ENCODE assay signal across 20 cellular contexts in the genomic region with DNA sequence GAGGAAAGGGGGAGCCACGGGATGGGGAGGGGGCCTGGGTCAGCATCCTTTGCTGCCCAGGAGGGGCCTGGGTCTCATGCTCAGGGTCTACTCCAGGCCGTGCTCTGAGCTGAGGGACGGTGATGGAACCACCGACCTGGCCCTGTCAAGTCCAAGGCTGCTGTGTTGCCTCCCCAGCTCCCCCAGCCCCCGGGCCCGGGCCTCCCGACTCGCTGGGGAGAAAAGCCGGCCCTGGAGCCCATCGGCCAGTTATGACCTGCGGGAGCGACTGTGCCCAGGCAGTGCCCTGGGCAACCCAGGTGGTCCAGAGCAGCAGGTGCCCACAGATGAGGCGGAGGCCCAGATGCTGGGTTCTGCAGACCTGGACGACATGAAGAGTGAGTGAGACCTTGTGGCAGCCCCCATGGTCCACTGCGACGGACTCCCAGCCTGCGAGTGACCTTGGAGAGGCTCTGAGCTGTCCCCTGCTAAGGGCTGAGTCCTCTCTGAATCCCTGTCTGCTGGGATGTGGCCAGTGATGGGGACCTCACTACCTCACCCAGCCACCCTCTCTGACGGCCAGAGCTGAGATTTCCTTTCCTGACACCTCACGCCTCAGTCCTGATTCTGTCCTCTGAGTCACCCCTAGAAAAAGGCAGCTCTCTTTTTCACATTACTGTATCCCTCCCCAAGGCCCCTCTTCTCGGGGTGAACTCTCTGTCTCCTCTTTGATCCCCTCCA. TPM values are rescaled to one million over a fixed set of nuclear protein-coding genes. Genes with fewer than 3 reads are reported as not detected.
A peak's percentile ranks its signal among the peaks of the same experiment; 100 is the strongest.
DNase-seq lines count a peak whose midpoint lies in the region; ATAC-seq and TF ChIP-seq lines count a peak whose summit lies in the region.
"Had no signal": no experiment of that assay in that cellular context is flagged by ENCODE, and none has a peak within 500 bp of the region (broad histone marks: within the 10 kb centered on the region; RNA-seq: fewer than 3 reads in every experiment).

No MANE protein-coding gene starts in this region.

- peak overlapping the region; percentile 73 to 99 (median 94) for H3K27ac ChIP-seq in heart right ventricle
- peak overlapping the region; percentile 8 to 65 for H3K27ac ChIP-seq in ovary
- H3K27ac ChIP-seq: colonic mucosa, prostate gland, testis, VCaP had no signal

- POLR2A ChIA-PET in WTC11 (lab: Charles Lee), result interaction anchor here (1.0 kb wide), 1 partner anchor 8 kb away, joined by 3 read pairs; no protein-coding TSS in a partner anchor

- H3K4me1 Mint-ChIP-seq in WTC11, result peaks cover 6% of the 10 kb centered on the region
- H3K4me1 Mint-ChIP-seq in T-helper 2 cell treated with Interferon-gamma antibody and Interleukin-4, amounts not matched to agents 5 μg/mL and 100 μg/mL, for 36 hours (ENCODE audit: low read depth), result peaks cover 4% of the 10 kb centered on the region

- no peak for TF ChIP-seq POLR2A in ovary (IDR thresholded peaks at IDR 0.05)

- CTCF ChIA-PET in WTC11 (lab: Charles Lee), result interaction anchor here (1.0 to 3.4 kb wide), 3 partner anchors 11 to 89 kb away, joined by 4 to 21 read pairs (median 11); no protein-coding TSS in a partner anchor

- ATAC-seq in WTC11 (no peak), heart right ventricle (peak; percentile 43 to 80 (median 74))

- WGBS in heart right ventricle, 2 donors, result 38 to 63% methylated on average over 20 of the region's 20 CpGs
- WGBS in ovary, 3 donors, result 82 to 85% (median 84%) methylated on average over 20 of the region's 20 CpGs

- H3K27me3 ChIP-seq in heart right ventricle, result peaks cover 0 to 38% (median 9%) of the 10 kb centered on the region in 7 donors
- no peaks in the 10 kb centered on the region for H3K27me3 ChIP-seq in ovary
- H3K27me3 ChIP-seq: colonic mucosa, testis had no signal

- H3K27me3 Mint-ChIP-seq in WTC11 (ENCODE audit: low read depth), result peaks cover 14% of the 10 kb centered on the region; the same call in 1 of the 2 replicates
- peaks cover 17% of the 10 kb centered on the region for H3K27me3 Mint-ChIP-seq in T-helper 2 cell treated with Interferon-gamma antibody and Interleukin-4, amounts not matched to agents 5 μg/mL and 100 μg/mL, for 36 hours (ENCODE audit: low read depth)

- H3K36me3 Mint-ChIP-seq in WTC11, result no peaks in the 10 kb centered on the region
- H3K36me3 Mint-ChIP-seq in T-helper 2 cell treated with Interferon-gamma antibody and Interleukin-4, amounts not matched to agents 5 μg/mL and 100 μg/mL, for 36 hours (ENCODE audit: low read depth), result no peaks in the 10 kb centered on the region
- H3K36me3 Mint-ChIP-seq: activated CD4-positive, alpha-beta memory T cell treated with anti-CD3 and anti-CD28 coated beads for 36 hours; activated naive CD4-positive, alpha-beta T cell treated with anti-CD3 and anti-CD28 coated beads, Interleukin-2, amount 10 ng/mL, durations not matched to agents 7 days and 5 days had no signal

- no peaks in the 10 kb centered on the region for H3K9me3 Mint-ChIP-seq in WTC11
- no peaks in the 10 kb centered on the region for H3K9me3 Mint-ChIP-seq in T-helper 2 cell treated with Interferon-gamma antibody and Interleukin-4, amounts not matched to agents 5 μg/mL and 100 μg/mL, for 36 hours
- H3K9me3 Mint-ChIP-seq: activated CD4-positive, alpha-beta memory T cell treated with anti-CD3 and anti-CD28 coated beads for 36 hours; activated naive CD4-positive, alpha-beta T cell treated with anti-CD3 and anti-CD28 coated beads, Interleukin-2, amount 10 ng/mL, durations not matched to agents 7 days and 5 days had no signal

- TF ChIP-seq EP300 in ovary (IDR thresholded peaks at IDR 0.05), result no peak

- H3K4me1 ChIP-seq in heart right ventricle (peaks cover 1 to 83% (median 26%) of the 10 kb centered on the region in 9 donors), ovary (ENCODE audit: insufficient read depth) (peaks cover 12% of the 10 kb centered on the region)
- H3K4me1 ChIP-seq: prostate gland had no signal

- no peak overlapping the region for H3K4me3 Mint-ChIP-seq in WTC11
- H3K4me3 Mint-ChIP-seq in T-helper 2 cell treated with Interferon-gamma antibody and Interleukin-4, amounts not matched to agents 5 μg/mL and 100 μg/mL, for 36 hours, result no peak overlapping the region
- H3K4me3 Mint-ChIP-seq: activated CD4-positive, alpha-beta memory T cell treated with anti-CD3 and anti-CD28 coated beads for 36 hours; activated naive CD4-positive, alpha-beta T cell treated with anti-CD3 and anti-CD28 coated beads, Interleukin-2, amount 10 ng/mL, durations not matched to agents 7 days and 5 days had no signal

- H3K4me3 ChIP-seq in heart right ventricle (peak overlapping the region in 1 of 10 donors; percentile 24), ovary (no peak overlapping the region)
- H3K4me3 ChIP-seq: colonic mucosa, prostate gland, testis had no signal

- peak overlapping the region; percentile 32; the same call in 1 of the 2 replicates for H3K27ac Mint-ChIP-seq in WTC11
- no peak overlapping the region for H3K27ac Mint-ChIP-seq in T-helper 2 cell treated with Interferon-gamma antibody and Interleukin-4, amounts not matched to agents 5 μg/mL and 100 μg/mL, for 36 hours
- H3K27ac Mint-ChIP-seq: activated CD4-positive, alpha-beta memory T cell treated with anti-CD3 and anti-CD28 coated beads for 36 hours; activated naive CD4-positive, alpha-beta T cell treated with anti-CD3 and anti-CD28 coated beads, Interleukin-2, amount 10 ng/mL, durations not matched to agents 7 days and 5 days had no signal

- DNase-seq in GM13976 (ENCODE audit: low spot score) (peak; percentile 47), WTC11 (ENCODE audit: low spot score) (no peak), heart right ventricle (peak; percentile 59 to 77), ovary (peak in 4 of 5 donors; percentile 16 to 37 (median 30))
- no peak for DNase-seq in effector CD8-positive, alpha-beta T cell (lab: John Stamatoyannopoulos, UW)
- DNase-seq in stimulated activated CD4-positive, alpha-beta T cell treated with anti-CD3 and anti-CD28 coated beads, Interleukin-15, amount 100 ng/mL, for 24 hours, result no peak
- no peak for DNase-seq in activated CD4-positive, alpha-beta T cell treated with anti-CD3 and anti-CD28 coated beads, Interleukin-2, amount 50 U/mL, for 1 hour
- DNase-seq in T-helper 2 cell treated with Interferon-gamma antibody and Interleukin-4, amounts not matched to agents 5 μg/mL and 100 μg/mL, for 36 hours (ENCODE audit: low spot score), result no peak
- DNase-seq: activated CD4-positive, alpha-beta memory T cell treated with anti-CD3 and anti-CD28 coated beads for 36 hours; activated naive CD4-positive, alpha-beta T cell treated with anti-CD3 and anti-CD28 coated beads, Interleukin-2, amount 10 ng/mL, durations not matched to agents 7 days and 5 days; activated T-cell treated with anti-CD3 and anti-CD28 coated beads for 4 hours; colonic mucosa; DND-41; mammary epithelial cell; NCI-H1436; NCI-H524 treated with DMSO at 0.1 percent for 48 hours; T-helper 1 cell had no signal

- in situ Hi-C loops in GM13976 (cut with MboI; ENCODE audit: low sequenced_read_pairs, unreplicated experiment), result no loop called here

- no peak for TF ChIP-seq CTCF in GM13976 (IDR thresholded peaks at IDR 0.05; ENCODE audit: borderline replicate concordance, control extremely low read depth, extremely low read depth, insufficient read depth, missing control alignments)
- no peak for TF ChIP-seq CTCF in WTC11 (IDR thresholded peaks at IDR 0.05)
- no peak for TF ChIP-seq CTCF in heart right ventricle (IDR thresholded peaks at IDR 0.05)
- TF ChIP-seq CTCF in ovary (IDR thresholded peaks at IDR 0.05), result no peak

- H3K9me3 ChIP-seq in heart right ventricle, result no peaks in the 10 kb centered on the region
- H3K9me3 ChIP-seq in ovary, result no peaks in the 10 kb centered on the region
- H3K9me3 ChIP-seq: colonic mucosa, prostate gland, testis had no signal

- intact Hi-C loops in heart right ventricle (cut with DNase I), result loop anchor here in 5 of 10 donors (2.0 to 10.0 kb wide), 6 partner anchors 15 to 88 kb away; a partner anchor contains a TSS
- intact Hi-C loops in ovary (cut with DNase I), result loop anchor here in 3 of 4 donors (5.0 kb wide), 3 partner anchors 58 to 78 kb away; a partner anchor contains a TSS

- peaks cover 0 to 11% (median 0%) of the 10 kb centered on the region in 9 donors for H3K36me3 ChIP-seq in heart right ventricle
- H3K36me3 ChIP-seq in ovary, result no peaks in the 10 kb centered on the region
- H3K36me3 ChIP-seq: colonic mucosa, prostate gland had no signal

TF ChIP-seq in WTC11, 78 proteins besides CTCF, POLR2A, EP300 and RAD21 (continues in another document):
- no peak for TF ChIP-seq JUN (CRISPR knock-in tag; IDR thresholded peaks at IDR 0.05)
- TF ChIP-seq, protein P1, sequence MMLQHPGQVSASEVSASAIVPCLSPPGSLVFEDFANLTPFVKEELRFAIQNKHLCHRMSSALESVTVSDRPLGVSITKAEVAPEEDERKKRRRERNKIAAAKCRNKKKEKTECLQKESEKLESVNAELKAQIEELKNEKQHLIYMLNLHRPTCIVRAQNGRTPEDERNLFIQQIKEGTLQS (CRISPR knock-in tag; conservative IDR thresholded peaks at IDR 0.05), result no peak
- TF ChIP-seq CREB1 (CRISPR knock-in tag; IDR thresholded peaks at IDR 0.05), result no peak

RNA-seq across cellular contexts. Expression of a gene that starts 2.7 kb away (rescaled TPM):
- total RNA-seq in WTC11 (2021), result 7.8 to 9.9 TPM (median 8.7 TPM) in 3 replicates
- 100 to 1,000 TPM; 339 to 671 (median 422) TPM for total RNA-seq in heart right ventricle
- polyA plus RNA-seq in heart right ventricle, result 100 to 1,000 TPM; 197 to 341 TPM
- total RNA-seq in ovary, result 100 to 1,000 TPM in 4 of 7 donors, 10 to 100 TPM in 3; 29.6 to 232 (median 106) TPM
- 10 to 100 TPM in 1 of 2 donors, 1 to 10 TPM in 1; 5.3 to 83.6 TPM for polyA plus RNA-seq in ovary
- total RNA-seq: activated CD4-positive, alpha-beta memory T cell treated with anti-CD3 and anti-CD28 coated beads for 36 hours had no signal

RNA-seq across cellular contexts. Expression of a gene that starts 32.5 kb away (rescaled TPM):
- total RNA-seq in WTC11 (2021), result 31.3 to 39.9 TPM (median 31.9 TPM) in 3 replicates
- 10 to 100 TPM in 8 of 10 donors, 1 to 10 TPM in 2; 7.2 to 18.2 (median 12.9) TPM for total RNA-seq in heart right ventricle
- polyA plus RNA-seq in heart right ventricle, result 10 to 100 TPM; 15.4 to 27.4 TPM
- 10 to 100 TPM; 30.3 to 73.7 (median 43.8) TPM for total RNA-seq in ovary
- polyA plus RNA-seq in ovary, result 10 to 100 TPM in 1 of 2 donors, 1 to 10 TPM in 1; 9.2 to 46.2 TPM

RNA-seq across cellular contexts. Expression of a gene that starts 58.0 kb away (rescaled TPM):
- total RNA-seq in WTC11 (2021) (1.1 to 1.8 TPM (median 1.4 TPM) in 3 replicates), heart right ventricle (1 to 10 TPM; 1.1 to 4.2 (median 2.5) TPM), ovary (100 to 1,000 TPM in 2 of 7 donors, 10 to 100 TPM in 5; 38.4 to 165 (median 78.3) TPM)
- polyA plus RNA-seq in heart right ventricle (10 to 100 TPM in 1 of 2 donors, 1 to 10 TPM in 1; 4.0 to 22.1 TPM), ovary (100 to 1,000 TPM in 1 of 2 donors, 10 to 100 TPM in 1; 96.3 to 162 TPM)
- total RNA-seq: activated CD4-positive, alpha-beta memory T cell treated with anti-CD3 and anti-CD28 coated beads for 36 hours; colonic mucosa had no signal

RNA-seq across cellular contexts. Expression of a gene that starts 58.8 kb away (rescaled TPM):
- total RNA-seq in WTC11 (2021), result 159 to 221 TPM (median 213 TPM) in 3 replicates
- 100 to 1,000 TPM; 161 to 277 (median 171) TPM for total RNA-seq in heart right ventricle
- 100 to 1,000 TPM; 108 to 310 TPM for polyA plus RNA-seq in heart right ventricle
- 100 to 1,000 TPM; 230 to 740 (median 473) TPM for total RNA-seq in ovary
- 100 to 1,000 TPM in 1 of 2 donors, 10 to 100 TPM in 1; 53.2 to 431 TPM for polyA plus RNA-seq in ovary

Comparison
In these comparisons a context has a peak if more than half of its experiments do, and no peak if none do; other contexts are left out.
1. DNase-seq: peak in GM13976 (single experiment), heart right ventricle (2 of 2) and ovary (4 of 5); none in WTC11 (single experiment), effector CD8-positive, alpha-beta T cell (single experiment), stimulated activated CD4-positive, alpha-beta T cell treated with anti-CD3 and anti-CD28 coated beads, Interleukin-15, amount 100 ng/mL, for 24 hours (single experiment), activated CD4-positive, alpha-beta T cell treated with anti-CD3 and anti-CD28 coated beads, Interleukin-2, amount 50 U/mL, for 1 hour (single experiment) and T-helper 2 cell treated with Interferon-gamma antibody and Interleukin-4, amounts not matched to agents 5 μg/mL and 100 μg/mL, for 36 hours (single experiment).
2. RNA of a gene that starts 58.0 kb away (total RNA-seq): 38.4 to 165 TPM in ovary; 1.1 to 4.2 TPM in heart right ventricle and 1.1 to 1.8 TPM in WTC11; every median in the first group is over 4 times any median in the second.